Comparison of ENCODE assay signal across 15 cellular contexts in the genomic region with DNA sequence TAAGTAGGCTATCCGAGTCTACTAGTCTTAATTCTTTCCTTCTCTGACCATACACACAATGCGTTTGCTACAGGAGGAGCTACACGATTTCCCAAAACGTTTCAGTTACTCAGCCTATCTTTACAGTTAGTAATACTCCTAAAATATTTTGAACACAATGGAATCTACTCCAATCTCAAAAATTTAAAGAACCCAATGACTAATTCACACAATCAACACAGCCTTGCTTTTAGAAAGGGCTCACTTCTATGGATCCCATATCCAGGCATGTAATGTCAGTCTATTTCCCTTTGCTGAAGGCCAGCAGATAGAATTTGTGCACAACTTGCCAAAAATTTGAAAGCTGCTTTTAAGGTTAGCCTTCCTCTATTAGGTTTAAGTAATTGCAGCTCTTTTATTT.
DNase-seq lines count a peak whose midpoint lies in the region; ATAC-seq lines count a peak whose summit lies in the region.
"Had no signal": no experiment of that assay in that cellular context is flagged by ENCODE, and none has a peak within 500 bp of the region (broad histone marks: within the 10 kb centered on the region; RNA-seq: fewer than 3 reads in every experiment).

No MANE protein-coding gene starts in this region.

- peak; percentile 3 for DNase-seq in GM03348 (ENCODE audit: low spot score)
- peak; percentile 14 for DNase-seq in adipocyte (ENCODE audit: low read depth)
- DNase-seq in fibroblast of peridontal ligament (ENCODE audit: extremely low read depth) = peak; percentile 5
- DNase-seq in memory B cell (ENCODE audit: low spot score in 2 of 2) = no peak
- DNase-seq in activated T-cell treated with anti-CD3 and anti-CD28 coated beads, Interleukin-2, amount 50 U/mL, for 1 hour = no peak
- DNase-seq in HuH-7 (ENCODE audit: low spot score) = no peak
- no peak for DNase-seq in DMS 273 treated with DMSO at 0.1 percent for 48 hours (lab: John Stamatoyannopoulos, UW)
- DNase-seq in Right ventricle myocardium superior = no peak
- DNase-seq: C1 segment of cervical spinal cord; Calu3; CD4-positive, alpha-beta T cell; DND-41; KBM-7 had no signal

- ATAC-seq in memory B cell (ENCODE audit: low read depth) = no peak
- ATAC-seq in Right ventricle myocardium superior (ENCODE audit: poor library complexity) = no peak
- ATAC-seq: HCT116 had no signal

- H3K9ac ChIP-seq in adipocyte (ENCODE audit: low read length) = no peak overlapping the region

- H3K4me1 Mint-ChIP-seq in memory B cell = no peaks in the 10 kb centered on the region
- H3K4me1 Mint-ChIP-seq: B cell had no signal

- no peaks in the 10 kb centered on the region for H3K36me3 ChIP-seq in adipocyte (ENCODE audit: control insufficient read depth, insufficient read depth, low read length, severe bottlenecking)

- intact Hi-C loops in Right ventricle myocardium superior (cut with DNase I) = no loop called here

- H3K27me3 ChIP-seq in adipocyte (replicated peaks; ENCODE audit: control insufficient read depth, insufficient read depth, low read length) = no peaks in the 10 kb centered on the region

- H3K27ac Mint-ChIP-seq in memory B cell = peak overlapping the region; percentile 5
- H3K27ac Mint-ChIP-seq: B cell; CD4-positive, alpha-beta T cell had no signal

- no peaks in the 10 kb centered on the region for H3K9me3 ChIP-seq in adipocyte (ENCODE audit: control insufficient read depth, low read length)

- no peaks in the 10 kb centered on the region for H3K4me1 ChIP-seq in adipocyte (ENCODE audit: control insufficient read depth, insufficient read depth, low read length)

- H3K9me3 Mint-ChIP-seq in memory B cell = no peaks in the 10 kb centered on the region
- H3K9me3 Mint-ChIP-seq: CD4-positive, alpha-beta T cell had no signal

- no peaks in the 10 kb centered on the region for H3K27me3 Mint-ChIP-seq in memory B cell
- H3K27me3 Mint-ChIP-seq: B cell; CD4-positive, alpha-beta T cell had no signal

- H3K4me3 Mint-ChIP-seq in memory B cell = no peak overlapping the region
- H3K4me3 Mint-ChIP-seq: B cell; CD4-positive, alpha-beta T cell had no signal

- H3K36me3 Mint-ChIP-seq in memory B cell = peaks cover 6% of the 10 kb centered on the region

- H3K4me3 ChIP-seq in adipocyte (ENCODE audit: low read length) = no peak overlapping the region

Comparison
In these comparisons a context has a peak if more than half of its experiments do, and no peak if none do; other contexts are left out.
1. DNase-seq: peak in GM03348 (single experiment), adipocyte (single experiment) and fibroblast of peridontal ligament (single experiment); none in memory B cell (0 of 2), activated T-cell treated with anti-CD3 and anti-CD28 coated beads, Interleukin-2, amount 50 U/mL, for 1 hour (single experiment), HuH-7 (single experiment), DMS 273 treated with DMSO at 0.1 percent for 48 hours (single experiment) and Right ventricle myocardium superior (single experiment).